ENCODE assay signal across 1 cellular context in the genomic region with DNA sequence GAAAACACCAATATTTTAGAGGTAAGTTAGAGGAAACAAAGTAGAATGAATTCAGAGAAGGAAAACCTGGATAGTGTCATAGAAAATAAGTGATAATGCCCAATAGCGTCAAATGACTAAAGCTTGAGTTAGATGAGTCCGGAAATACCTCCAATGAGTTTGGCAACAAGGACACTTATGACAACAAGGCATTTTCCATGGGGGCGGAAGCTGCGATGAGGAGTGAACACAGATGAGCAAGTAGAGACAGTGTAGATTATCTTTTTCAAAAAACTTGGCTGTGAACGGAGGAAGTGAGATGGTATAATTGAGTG.
TF ChIP-seq lines count a peak whose summit lies in the region.

No MANE protein-coding gene starts in this region.

TF ChIP-seq in K562, 482 proteins besides CTCF, POLR2A, EP300 and RAD21 (continued from another document):
- TF ChIP-seq, protein P1, sequence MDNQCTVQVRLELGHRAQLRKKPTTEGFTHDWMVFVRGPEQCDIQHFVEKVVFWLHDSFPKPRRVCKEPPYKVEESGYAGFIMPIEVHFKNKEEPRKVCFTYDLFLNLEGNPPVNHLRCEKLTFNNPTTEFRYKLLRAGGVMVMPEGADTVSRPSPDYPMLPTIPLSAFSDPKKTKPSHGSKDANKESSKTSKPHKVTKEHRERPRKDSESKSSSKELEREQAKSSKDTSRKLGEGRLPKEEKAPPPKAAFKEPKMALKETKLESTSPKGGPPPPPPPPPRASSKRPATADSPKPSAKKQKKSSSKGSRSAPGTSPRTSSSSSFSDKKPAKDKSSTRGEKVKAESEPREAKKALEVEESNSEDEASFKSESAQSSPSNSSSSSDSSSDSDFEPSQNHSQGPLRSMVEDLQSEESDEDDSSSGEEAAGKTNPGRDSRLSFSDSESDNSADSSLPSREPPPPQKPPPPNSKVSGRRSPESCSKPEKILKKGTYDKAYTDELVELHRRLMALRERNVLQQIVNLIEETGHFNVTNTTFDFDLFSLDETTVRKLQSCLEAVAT (IDR thresholded peaks at IDR 0.05): 0 out of 4 replicates have a peak, but pooled peaks of 1 of the 2 experiments have one; percentile 25
- no peak for TF ChIP-seq SRSF1 (IDR thresholded peaks at IDR 0.05; ENCODE audit: low read depth, low read length)
- TF ChIP-seq, protein P2, sequence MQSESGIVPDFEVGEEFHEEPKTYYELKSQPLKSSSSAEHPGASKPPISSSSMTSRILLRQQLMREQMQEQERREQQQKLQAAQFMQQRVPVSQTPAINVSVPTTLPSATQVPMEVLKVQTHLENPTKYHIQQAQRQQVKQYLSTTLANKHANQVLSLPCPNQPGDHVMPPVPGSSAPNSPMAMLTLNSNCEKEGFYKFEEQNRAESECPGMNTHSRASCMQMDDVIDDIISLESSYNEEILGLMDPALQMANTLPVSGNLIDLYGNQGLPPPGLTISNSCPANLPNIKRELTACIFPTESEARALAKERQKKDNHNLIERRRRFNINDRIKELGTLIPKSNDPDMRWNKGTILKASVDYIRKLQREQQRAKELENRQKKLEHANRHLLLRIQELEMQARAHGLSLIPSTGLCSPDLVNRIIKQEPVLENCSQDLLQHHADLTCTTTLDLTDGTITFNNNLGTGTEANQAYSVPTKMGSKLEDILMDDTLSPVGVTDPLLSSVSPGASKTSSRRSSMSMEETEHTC (IDR thresholded peaks at IDR 0.05): no peak
- TF ChIP-seq WHSC1 (IDR thresholded peaks at IDR 0.05; ENCODE audit: low read length): no peak
- TF ChIP-seq MYNN (IDR thresholded peaks at IDR 0.05): no peak
- no peak for TF ChIP-seq MYNN (CRISPR knock-in tag; IDR thresholded peaks at IDR 0.05)
- TF ChIP-seq BCL6 (CRISPR knock-in tag; IDR thresholded peaks at IDR 0.05): no peak
- peak; percentile 31; the same call in 1 of the 2 replicates for TF ChIP-seq EHMT2 (IDR thresholded peaks at IDR 0.05)
- TF ChIP-seq SMAD2 (IDR thresholded peaks at IDR 0.05; ENCODE audit: low read depth, low read length): no peak
- TF ChIP-seq, protein P3, sequence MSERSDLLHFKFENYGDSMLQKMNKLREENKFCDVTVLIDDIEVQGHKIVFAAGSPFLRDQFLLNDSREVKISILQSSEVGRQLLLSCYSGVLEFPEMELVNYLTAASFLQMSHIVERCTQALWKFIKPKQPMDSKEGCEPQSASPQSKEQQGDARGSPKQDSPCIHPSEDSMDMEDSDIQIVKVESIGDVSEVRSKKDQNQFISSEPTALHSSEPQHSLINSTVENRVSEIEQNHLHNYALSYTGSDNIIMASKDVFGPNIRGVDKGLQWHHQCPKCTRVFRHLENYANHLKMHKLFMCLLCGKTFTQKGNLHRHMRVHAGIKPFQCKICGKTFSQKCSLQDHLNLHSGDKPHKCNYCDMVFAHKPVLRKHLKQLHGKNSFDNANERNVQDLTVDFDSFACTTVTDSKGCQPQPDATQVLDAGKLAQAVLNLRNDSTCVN (CRISPR knock-in tag; IDR thresholded peaks at IDR 0.05): 0 out of 2 replicates have a peak, but pooled peaks have one; percentile 6
- 0 out of 2 replicates have a peak, but pooled peaks have one; percentile 49 for TF ChIP-seq NFRKB (IDR thresholded peaks at IDR 0.05; ENCODE audit: low read depth)
- no peak for TF ChIP-seq SAP30 (IDR thresholded peaks at IDR 0.05; ENCODE audit: borderline replicate concordance, insufficient read depth, low read depth, low read length, poor library complexity, severe bottlenecking)
- TF ChIP-seq, protein P4, sequence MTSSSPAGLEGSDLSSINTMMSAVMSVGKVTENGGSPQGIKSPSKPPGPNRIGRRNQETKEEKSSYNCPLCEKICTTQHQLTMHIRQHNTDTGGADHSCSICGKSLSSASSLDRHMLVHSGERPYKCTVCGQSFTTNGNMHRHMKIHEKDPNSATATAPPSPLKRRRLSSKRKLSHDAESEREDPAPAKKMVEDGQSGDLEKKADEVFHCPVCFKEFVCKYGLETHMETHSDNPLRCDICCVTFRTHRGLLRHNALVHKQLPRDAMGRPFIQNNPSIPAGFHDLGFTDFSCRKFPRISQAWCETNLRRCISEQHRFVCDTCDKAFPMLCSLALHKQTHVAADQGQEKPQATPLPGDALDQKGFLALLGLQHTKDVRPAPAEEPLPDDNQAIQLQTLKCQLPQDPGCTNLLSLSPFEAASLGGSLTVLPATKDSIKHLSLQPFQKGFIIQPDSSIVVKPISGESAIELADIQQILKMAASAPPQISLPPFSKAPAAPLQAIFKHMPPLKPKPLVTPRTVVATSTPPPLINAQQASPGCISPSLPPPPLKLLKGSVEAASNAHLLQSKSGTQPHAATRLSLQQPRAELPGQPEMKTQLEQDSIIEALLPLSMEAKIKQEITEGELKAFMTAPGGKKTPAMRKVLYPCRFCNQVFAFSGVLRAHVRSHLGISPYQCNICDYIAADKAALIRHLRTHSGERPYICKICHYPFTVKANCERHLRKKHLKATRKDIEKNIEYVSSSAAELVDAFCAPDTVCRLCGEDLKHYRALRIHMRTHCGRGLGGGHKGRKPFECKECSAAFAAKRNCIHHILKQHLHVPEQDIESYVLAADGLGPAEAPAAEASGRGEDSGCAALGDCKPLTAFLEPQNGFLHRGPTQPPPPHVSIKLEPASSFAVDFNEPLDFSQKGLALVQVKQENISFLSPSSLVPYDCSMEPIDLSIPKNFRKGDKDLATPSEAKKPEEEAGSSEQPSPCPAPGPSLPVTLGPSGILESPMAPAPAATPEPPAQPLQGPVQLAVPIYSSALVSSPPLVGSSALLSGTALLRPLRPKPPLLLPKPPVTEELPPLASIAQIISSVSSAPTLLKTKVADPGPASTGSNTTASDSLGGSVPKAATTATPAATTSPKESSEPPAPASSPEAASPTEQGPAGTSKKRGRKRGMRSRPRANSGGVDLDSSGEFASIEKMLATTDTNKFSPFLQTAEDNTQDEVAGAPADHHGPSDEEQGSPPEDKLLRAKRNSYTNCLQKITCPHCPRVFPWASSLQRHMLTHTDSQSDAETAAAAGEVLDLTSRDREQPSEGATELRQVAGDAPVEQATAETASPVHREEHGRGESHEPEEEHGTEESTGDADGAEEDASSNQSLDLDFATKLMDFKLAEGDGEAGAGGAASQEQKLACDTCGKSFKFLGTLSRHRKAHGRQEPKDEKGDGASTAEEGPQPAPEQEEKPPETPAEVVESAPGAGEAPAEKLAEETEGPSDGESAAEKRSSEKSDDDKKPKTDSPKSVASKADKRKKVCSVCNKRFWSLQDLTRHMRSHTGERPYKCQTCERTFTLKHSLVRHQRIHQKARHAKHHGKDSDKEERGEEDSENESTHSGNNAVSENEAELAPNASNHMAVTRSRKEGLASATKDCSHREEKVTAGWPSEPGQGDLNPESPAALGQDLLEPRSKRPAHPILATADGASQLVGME (CRISPR knock-in tag; IDR thresholded peaks at IDR 0.05): no peak
